ENCODE assay signal across 22 cellular contexts in genomic region chr15:64906402-64906801, GRCh38.
"Had no signal": no experiment of that assay in that cellular context is flagged by ENCODE, and none has a peak within 500 bp of the region (broad histone marks: within the 10 kb centered on the region; RNA-seq: fewer than 3 reads in every experiment).

No MANE protein-coding gene starts in this region.

- H3K4me3 ChIP-seq: MG63, SJSA1, SK-N-MC had no signal

- FAIRE-seq: HepG2, RCC 7860 had no signal

- DNase-seq: IMR-90, Karpas-422, KG1, MG63, NCI-H1092 treated with DMSO at 0.1 percent for 48 hours, NCI-H1436, NCI-H187, NCI-H2029, NCI-H2081 treated with DMSO at 0.1 percent for 48 hours, NCI-H2171, NCI-H345, NCI-H446 treated with DMSO at 0.1 percent for 48 hours, NCI-H510A treated with DMSO at 0.1 percent for 48 hours, NCI-H526 treated with DMSO at 0.1 percent for 48 hours, NCI-H748 treated with DMSO at 0.1 percent for 48 hours, Right ventricle myocardium superior, RPMI8226, SIG-M5 had no signal

- H3K36me3 ChIP-seq: MG63, SJSA1 had no signal

- H3K9me3 ChIP-seq: SJSA1 had no signal

- H3K27ac ChIP-seq: SJSA1, SK-N-MC had no signal

- H3K27me3 ChIP-seq: MG63, SJSA1 had no signal
